Comparison of ENCODE assay signal across 31 cellular contexts in genomic region chr7:78080241-78080640, GRCh38.
"Had no signal": no experiment of that assay in that cellular context is flagged by ENCODE, and none has a peak within 500 bp of the region (broad histone marks: within the 10 kb centered on the region; RNA-seq: fewer than 3 reads in every experiment).

No MANE protein-coding gene starts in this region.

- H3K27ac ChIP-seq: epithelial cell of prostate, esophagus squamous epithelium, ovary, right lobe of liver, thyroid gland, upper lobe of right lung had no signal

- H3K4me3 ChIP-seq: esophagus squamous epithelium, ovary, right lobe of liver, thyroid gland, upper lobe of right lung had no signal

- H3K9me3 Mint-ChIP-seq: activated naive CD8-positive, alpha-beta T cell treated with anti-CD3 and anti-CD28 coated beads for 36 hours; mesothelial cell of epicardium; naive B cell; nephron progenitor cell; stimulated activated effector memory CD8-positive, alpha-beta T cell treated with anti-CD3 and anti-CD28 coated beads, Interleukin-12 subunit alpha, Interleukin-12 subunit beta, amount 100 ng/mL, for 72 hours; stimulated activated naive CD8-positive, alpha-beta T cell treated with anti-CD3 and anti-CD28 coated beads, Interleukin-15, amount 100 ng/mL, for 72 hours; T-helper 2 cell treated with Interferon-gamma antibody and Interleukin-4, amounts not matched to agents 5 μg/mL and 100 μg/mL, for 36 hours had no signal

- H3K4me1 ChIP-seq: right lobe of liver, thyroid gland, upper lobe of right lung had no signal

- H3K27me3 Mint-ChIP-seq: stimulated activated naive CD8-positive, alpha-beta T cell treated with anti-CD3 and anti-CD28 coated beads, Interleukin-15, amount 100 ng/mL, for 72 hours had no signal

- ATAC-seq: left ventricle myocardium superior; right lobe of liver; stimulated activated effector memory CD8-positive, alpha-beta T cell treated with anti-CD3 and anti-CD28 coated beads, Interleukin-12 subunit alpha, Interleukin-12 subunit beta, amount 100 ng/mL, for 72 hours; stimulated activated naive CD8-positive, alpha-beta T cell treated with anti-CD3 and anti-CD28 coated beads, Interleukin-15, amount 100 ng/mL, for 72 hours; upper lobe of right lung had no signal

- H3K4me1 Mint-ChIP-seq: activated naive CD8-positive, alpha-beta T cell treated with anti-CD3 and anti-CD28 coated beads for 36 hours; naive B cell; nephron progenitor cell; stimulated activated effector memory CD8-positive, alpha-beta T cell treated with anti-CD3 and anti-CD28 coated beads, Interleukin-12 subunit alpha, Interleukin-12 subunit beta, amount 100 ng/mL, for 72 hours; stimulated activated naive CD8-positive, alpha-beta T cell treated with anti-CD3 and anti-CD28 coated beads, Interleukin-15, amount 100 ng/mL, for 72 hours had no signal

- FAIRE-seq: bronchial epithelial cell, colon, endometrium, frontal cortex, keratinocyte had no signal

- H3K36me3 ChIP-seq: esophagus squamous epithelium, ovary, right lobe of liver, thyroid gland, upper lobe of right lung had no signal

- H3K27me3 ChIP-seq: esophagus squamous epithelium, ovary, right lobe of liver, thyroid gland, upper lobe of right lung had no signal

- H3K36me3 Mint-ChIP-seq: activated naive CD8-positive, alpha-beta T cell treated with anti-CD3 and anti-CD28 coated beads for 36 hours; mesothelial cell of epicardium; naive B cell; stimulated activated effector memory CD8-positive, alpha-beta T cell treated with anti-CD3 and anti-CD28 coated beads, Interleukin-12 subunit alpha, Interleukin-12 subunit beta, amount 100 ng/mL, for 72 hours had no signal

- H3K27ac Mint-ChIP-seq: activated naive CD8-positive, alpha-beta T cell treated with anti-CD3 and anti-CD28 coated beads for 36 hours; mesothelial cell of epicardium; nephron progenitor cell; progenitor cell of endocrine pancreas; stimulated activated effector memory CD8-positive, alpha-beta T cell treated with anti-CD3 and anti-CD28 coated beads, Interleukin-12 subunit alpha, Interleukin-12 subunit beta, amount 100 ng/mL, for 72 hours; stimulated activated naive CD8-positive, alpha-beta T cell treated with anti-CD3 and anti-CD28 coated beads, Interleukin-15, amount 100 ng/mL, for 72 hours; T-helper 2 cell treated with Interferon-gamma antibody and Interleukin-4, amounts not matched to agents 5 μg/mL and 100 μg/mL, for 36 hours had no signal

- H3K9me3 ChIP-seq: esophagus squamous epithelium, ovary, right lobe of liver, thyroid gland, upper lobe of right lung had no signal

- H3K4me3 Mint-ChIP-seq: activated naive CD8-positive, alpha-beta T cell treated with anti-CD3 and anti-CD28 coated beads for 36 hours; mesothelial cell of epicardium; naive B cell; nephron progenitor cell; stimulated activated effector memory CD8-positive, alpha-beta T cell treated with anti-CD3 and anti-CD28 coated beads, Interleukin-12 subunit alpha, Interleukin-12 subunit beta, amount 100 ng/mL, for 72 hours; stimulated activated naive CD8-positive, alpha-beta T cell treated with anti-CD3 and anti-CD28 coated beads, Interleukin-15, amount 100 ng/mL, for 72 hours; T-helper 2 cell treated with Interferon-gamma antibody and Interleukin-4, amounts not matched to agents 5 μg/mL and 100 μg/mL, for 36 hours had no signal

- DNase-seq: activated CD4-positive, alpha-beta T cell treated with anti-CD3 and anti-CD28 coated beads for 4 hours; activated CD4-positive, alpha-beta T cell treated with anti-CD3 and anti-CD28 coated beads, Interleukin-2, amount 50 U/mL, for 4 hours; activated CD4-positive, CD25-positive, alpha-beta regulatory T cell; activated effector memory CD4-positive, alpha-beta T cell treated with Interleukin-2 at 50 U/mL for 16 hours; activated naive CD4-positive, alpha-beta T cell treated with Interleukin-2 at 50 U/mL for 16 hours; activated naive CD8-positive, alpha-beta T cell treated with anti-CD3 and anti-CD28 coated beads for 36 hours; effector CD8-positive, alpha-beta T cell; esophagus squamous epithelium; glutamatergic neuron; left cardiac atrium; left ventricle myocardium superior; naive B cell; nephron progenitor cell; ovary; right lobe of liver; stimulated activated CD4-positive, alpha-beta T cell treated with anti-CD3 and anti-CD28 coated beads, Interleukin-12 subunit alpha, Interleukin-12 subunit beta, amount 100 ng/mL, for 4 hours; stimulated activated CD4-positive, alpha-beta T cell treated with anti-CD3 and anti-CD28 coated beads, Interleukin-4, amount 100 ng/mL, for 1 hour; stimulated activated naive CD8-positive, alpha-beta T cell treated with anti-CD3 and anti-CD28 coated beads, Interleukin-15, amount 100 ng/mL, for 72 hours; T-helper 1 cell; thyroid gland; upper lobe of right lung had no signal
